In the genomic region with DNA sequence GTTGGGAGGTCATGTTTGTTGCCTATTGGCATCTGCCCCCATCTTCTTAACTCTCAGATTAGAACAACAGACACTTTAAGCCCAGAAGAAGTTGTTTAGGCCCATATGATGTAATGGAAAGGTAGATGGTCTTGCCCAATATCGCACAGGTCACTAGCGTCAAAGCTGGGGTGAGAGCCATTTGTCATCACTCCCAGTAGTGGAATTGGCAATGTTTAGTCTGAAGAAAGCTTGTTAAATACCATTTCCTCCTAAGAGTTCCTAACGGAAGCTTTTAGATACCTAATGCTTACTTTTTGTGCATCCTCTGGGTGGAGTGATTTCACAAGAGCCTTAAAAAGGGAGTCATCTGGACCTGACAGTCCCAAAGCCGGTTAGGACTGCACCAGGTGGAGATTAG, we compare ENCODE assay signal across 23 cellular contexts.
DNase-seq lines count a peak whose midpoint lies in the region; ATAC-seq, FAIRE-seq and TF ChIP-seq lines count a peak whose summit lies in the region.
"Had no signal": no experiment of that assay in that cellular context is flagged by ENCODE, and none has a peak within 500 bp of the region (broad histone marks: within the 10 kb centered on the region; RNA-seq: fewer than 3 reads in every experiment).

No MANE protein-coding gene starts in this region.

- POLR2A ChIA-PET in K562 (lab: Yijun Ruan, JAX): interaction anchor here (0.7 kb wide), 1 partner anchor 12 kb away, joined by 3 read pairs; no protein-coding TSS in a partner anchor

- no peak overlapping the region for H3K4me3 Mint-ChIP-seq in nephron
- H3K4me3 Mint-ChIP-seq: CD4-positive, alpha-beta T cell had no signal

- no peaks in the 10 kb centered on the region for H3K9me3 ChIP-seq in K562 (replicated peaks; ENCODE audit: control insufficient read depth, insufficient read depth, low read depth, low read length)
- no peaks in the 10 kb centered on the region for H3K9me3 ChIP-seq in lower lobe of right lung
- H3K9me3 ChIP-seq: A549, Caco-2, HAP-1 had no signal

- H3K27ac ChIP-seq in K562 (ENCODE audit: extremely low read depth, low read depth, low read length) (no peak overlapping the region), lower lobe of right lung (no peak overlapping the region)
- H3K27ac ChIP-seq: 22Rv1, A549, C4-2B, GM23248, HL-60 had no signal

- CTCF ChIA-PET in K562 (lab: Yijun Ruan, JAX; ENCODE audit: low intra/inter-chr PET ratio): no interaction called here

- H3K4me3 ChIP-seq in K562: no peak overlapping the region
- H3K4me3 ChIP-seq in lower lobe of right lung: no peak overlapping the region
- H3K4me3 ChIP-seq: A549, GM23248, HAP-1 had no signal

- TF ChIP-seq RAD21 in K562 (CRISPR knock-in tag; conservative IDR thresholded peaks at IDR 0.05 in 1 of 2, IDR thresholded peaks at IDR 0.05 in 1 of 2): no peak

- no peaks in the 10 kb centered on the region for H3K9me1 ChIP-seq in K562 (ENCODE audit: control insufficient read depth, insufficient read depth, low read length)

- in situ Hi-C loops in K562 (cut with MboI): no loop called here

- H3K27me3 Mint-ChIP-seq in nephron (ENCODE audit: low read depth): peaks cover 3% of the 10 kb centered on the region
- H3K27me3 Mint-ChIP-seq: CD4-positive, alpha-beta T cell had no signal

- no peak for TF ChIP-seq POLR2A in K562 (conservative IDR thresholded peaks at IDR 0.05)

- TF ChIP-seq CTCF in K562 (IDR thresholded peaks at IDR 0.05 in 2 of 3, conservative IDR thresholded peaks at IDR 0.05 in 1 of 3; ENCODE audit: insufficient read depth in 2 of 3, low read depth in 1 of 3, low read length in 3 of 3) (no peak), lower lobe of right lung (IDR thresholded peaks at IDR 0.05) (no peak), nephron (IDR thresholded peaks at IDR 0.05; ENCODE audit: unreplicated experiment in 3 of 3) (no peak)

- peaks cover 56% of the 10 kb centered on the region for H3K4me1 Mint-ChIP-seq in nephron

- H4K20me1 ChIP-seq in K562 (replicated peaks; ENCODE audit: control insufficient read depth, insufficient read depth, low read length): no peaks in the 10 kb centered on the region

- ATAC-seq in K562: no peak
- peak; percentile 34 to 56 for ATAC-seq in lower lobe of right lung
- ATAC-seq: A549 had no signal

- no TSS peak for BruUV-seq in K562 (replicated peaks; lab: Mats Ljungman, UMichigan)

- H3K27ac Mint-ChIP-seq in nephron: peak overlapping the region; percentile 86 to 87 (median 87)
- H3K27ac Mint-ChIP-seq: CD4-positive, alpha-beta T cell had no signal

- H3K36me3 ChIP-seq in K562 (ENCODE audit: control insufficient read depth, insufficient read depth, low read length) (no peaks in the 10 kb centered on the region), lower lobe of right lung (no peaks in the 10 kb centered on the region)
- H3K36me3 ChIP-seq: HAP-1 had no signal

- FAIRE-seq in HTR-8/SVneo (lab: Jason Lieb, UNC) (peak; percentile 89), K562 (lab: Jason Lieb, UNC) (no peak)
- FAIRE-seq: A549, D721Med, GM12892, GM18507 had no signal

- WGBS in K562 (ENCODE audit: insufficient coverage, low coverage, missing lambda C conversion rate): 17% methylated on average over 4 of the region's 4 CpGs

- no peak for DNase-seq in HTR-8/SVneo (ENCODE audit: insufficient read length, low spot score)
- no peak for DNase-seq in K562 (ENCODE audit: extremely low read depth in 1 of 4, low spot score in 3 of 4)
- DNase-seq in lower lobe of right lung: no peak
- DNase-seq in mucosa of gallbladder (ENCODE audit: low spot score): no peak
- no peak for DNase-seq in hippocampal formation (lab: John Stamatoyannopoulos, UW)
- no peak for DNase-seq in stimulated activated CD4-positive, alpha-beta T cell treated with anti-CD3 and anti-CD28 coated beads, Interleukin-1b, Interleukin-23, amount 100 ng/mL, for 48 hours
- DNase-seq in DMS 273 treated with DMSO at 0.1 percent for 48 hours (lab: John Stamatoyannopoulos, UW): no peak
- DNase-seq: AML-193; Caco-2; CD4-positive, alpha-beta T cell; DMS153; DMS79; GDM1; GM23248 had no signal

- no peak overlapping the region for H3K9ac ChIP-seq in K562 (ENCODE audit: insufficient read depth in 1 of 2, low read depth in 2 of 2, low read length in 2 of 2)
- H3K9ac ChIP-seq: GM23248 had no signal

- intact Hi-C loops in K562 (cut with micrococcal nuclease): no loop called here
- intact Hi-C loops in lower lobe of right lung (cut with DNase I): no loop called here

- no peak overlapping the region for H2AFZ ChIP-seq in K562 (ENCODE audit: low read depth, low read length)
- H2AFZ ChIP-seq: GM23248 had no signal

- H3K27me3 ChIP-seq in K562 (ENCODE audit: control insufficient read depth in 2 of 2, insufficient read depth in 2 of 2, low read length in 2 of 2) (no peaks in the 10 kb centered on the region), lower lobe of right lung (ENCODE audit: low read depth) (no peaks in the 10 kb centered on the region)

- H3K4me1 ChIP-seq in K562 (replicated peaks in 1 of 2; ENCODE audit: control insufficient read depth in 2 of 2, insufficient read depth in 2 of 2, low read length in 2 of 2): no peaks in the 10 kb centered on the region; a peak in 1 of 5 replicates
- no peaks in the 10 kb centered on the region for H3K4me1 ChIP-seq in lower lobe of right lung
- H3K4me1 ChIP-seq: A549 had no signal

- no peak for TF ChIP-seq EP300 in K562 (IDR thresholded peaks at IDR 0.05; ENCODE audit: low read length)

- H3K79me2 ChIP-seq in K562 (ENCODE audit: control insufficient read depth, insufficient read depth, low read length): no peaks in the 10 kb centered on the region

- no peaks in the 10 kb centered on the region for H3K36me3 Mint-ChIP-seq in nephron (ENCODE audit: low read depth)

- H3K4me2 ChIP-seq in K562 (ENCODE audit: insufficient read depth, low read length): no peak overlapping the region
- H3K4me2 ChIP-seq: A549 had no signal

- no peaks in the 10 kb centered on the region for H3K9me3 Mint-ChIP-seq in nephron
- H3K9me3 Mint-ChIP-seq: CD4-positive, alpha-beta T cell had no signal

TF ChIP-seq in K562, 482 proteins besides CTCF, POLR2A, EP300 and RAD21 (continues in another document):
- TF ChIP-seq CEBPG (CRISPR knock-in tag; IDR thresholded peaks at IDR 0.05) (no peak), CEBPG (tag; conservative IDR thresholded peaks at IDR 0.05 in 1 of 2, IDR thresholded peaks at IDR 0.05 in 1 of 2) (peak in 1 of 2 experiments; percentile 38; a peak in 1 of 4 replicates)
